In the genomic region with DNA sequence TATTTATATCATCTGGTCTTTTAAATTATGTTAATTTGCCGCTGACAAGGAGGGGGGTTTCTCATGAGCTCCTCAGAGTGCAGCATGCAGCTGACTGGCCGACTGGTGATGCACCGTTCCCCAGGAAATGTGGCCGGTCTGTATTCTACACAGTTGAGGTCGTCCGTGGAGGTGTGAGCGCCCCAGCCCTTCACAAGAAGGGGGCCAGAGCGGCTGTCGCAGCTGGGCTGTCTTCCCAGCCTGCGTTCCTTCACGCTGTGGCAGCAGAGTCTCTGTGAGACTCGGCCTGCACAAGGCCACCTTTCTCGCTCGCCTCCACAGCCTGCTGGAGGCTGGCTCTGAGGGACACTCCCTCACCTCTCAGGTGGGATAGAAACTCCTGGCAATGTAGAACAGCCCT, we compare ENCODE assay signal across 25 cellular contexts.
"Had no signal": no experiment of that assay in that cellular context is flagged by ENCODE, and none has a peak within 500 bp of the region (broad histone marks: within the 10 kb centered on the region; RNA-seq: fewer than 3 reads in every experiment).

No MANE protein-coding gene starts in this region.

- H3K27me3 ChIP-seq: brain microvascular endothelial cell, cardiac muscle cell, Peyer's patch had no signal

- H3K27ac Mint-ChIP-seq: activated CD4-positive, alpha-beta memory T cell treated with anti-CD3 and anti-CD28 coated beads for 36 hours; activated CD4-positive, alpha-beta T cell treated with anti-CD3 and anti-CD28 coated beads, Interleukin-2, amount 10 ng/mL, durations not matched to agents 7 days and 5 days; activated naive CD4-positive, alpha-beta T cell treated with anti-CD3 and anti-CD28 coated beads, Interleukin-2, amount 10 ng/mL, durations not matched to agents 7 days and 5 days; activated naive CD8-positive, alpha-beta T cell treated with anti-CD3 and anti-CD28 coated beads for 36 hours; activated T-helper 17 cell treated with anti-CD3 and anti-CD28 coated beads, Interleukin-2, amount 50 U/mL, for 72 hours; T-cell had no signal

- H3K27ac ChIP-seq: brain microvascular endothelial cell, cardiac muscle cell, KMS-11, Peyer's patch, RWPE1, VCaP had no signal

- H3K9ac ChIP-seq: KMS-11 had no signal

- ATAC-seq: activated T-cell treated with anti-CD3 and anti-CD28 coated beads, Interleukin-2, amount 50 U/mL, for 4 hours; activated T-helper 17 cell treated with anti-CD3 and anti-CD28 coated beads, Interleukin-2, amount 50 U/mL, for 72 hours; T-cell had no signal

- H3K9me3 Mint-ChIP-seq: activated CD4-positive, alpha-beta memory T cell treated with anti-CD3 and anti-CD28 coated beads for 36 hours; activated T-cell treated with anti-CD3 and anti-CD28 coated beads, Interleukin-2, amount 50 U/mL, for 4 hours; activated T-helper 17 cell treated with anti-CD3 and anti-CD28 coated beads, Interleukin-2, amount 50 U/mL, for 72 hours; T-cell had no signal

- H3K9me3 ChIP-seq: Peyer's patch had no signal

- DNase-seq: activated CD4-positive, alpha-beta memory T cell treated with anti-CD3 and anti-CD28 coated beads for 36 hours; activated CD4-positive, alpha-beta T cell treated with anti-CD3 and anti-CD28 coated beads, Interleukin-2, amount 10 ng/mL, durations not matched to agents 7 days and 5 days; activated CD4-positive, CD25-positive, alpha-beta regulatory T cell; activated CD8-positive, alpha-beta memory T cell treated with anti-CD3 and anti-CD28 coated beads for 24 hours; activated gamma-delta T cell; activated naive CD4-positive, alpha-beta T cell treated with anti-CD3 and anti-CD28 coated beads, Interleukin-2, amount 10 ng/mL, durations not matched to agents 7 days and 5 days; activated naive CD8-positive, alpha-beta T cell treated with anti-CD3 and anti-CD28 coated beads for 36 hours; activated T-cell treated with anti-CD3 and anti-CD28 coated beads, Interleukin-2, amount 50 U/mL, for 4 hours; brain microvascular endothelial cell; MV-4-11; NCI-H1092 treated with DMSO at 0.1 percent for 48 hours; NCI-H1436; NCI-H1694 treated with DMSO at 0.1 percent for 48 hours; NCI-H2029 treated with DMSO at 0.1 percent for 48 hours; NCI-H510A treated with DMSO at 0.1 percent for 48 hours; NCI-H69; NK-92 treated with Interleukin-12 subunit alpha and Interleukin-12 subunit beta, amount 100 ng/mL, for 24 hours; Peyer's patch; SHP77 had no signal

- H3K27me3 Mint-ChIP-seq: activated CD4-positive, alpha-beta memory T cell treated with anti-CD3 and anti-CD28 coated beads for 36 hours; activated CD4-positive, alpha-beta T cell treated with anti-CD3 and anti-CD28 coated beads, Interleukin-2, amount 10 ng/mL, durations not matched to agents 7 days and 5 days; activated naive CD4-positive, alpha-beta T cell treated with anti-CD3 and anti-CD28 coated beads, Interleukin-2, amount 10 ng/mL, durations not matched to agents 7 days and 5 days; activated naive CD8-positive, alpha-beta T cell treated with anti-CD3 and anti-CD28 coated beads for 36 hours; activated T-helper 17 cell treated with anti-CD3 and anti-CD28 coated beads, Interleukin-2, amount 50 U/mL, for 72 hours; T-cell had no signal

- H3K4me3 Mint-ChIP-seq: activated CD4-positive, alpha-beta memory T cell treated with anti-CD3 and anti-CD28 coated beads for 36 hours; activated CD4-positive, alpha-beta T cell treated with anti-CD3 and anti-CD28 coated beads, Interleukin-2, amount 10 ng/mL, durations not matched to agents 7 days and 5 days; activated naive CD4-positive, alpha-beta T cell treated with anti-CD3 and anti-CD28 coated beads, Interleukin-2, amount 10 ng/mL, durations not matched to agents 7 days and 5 days; activated naive CD8-positive, alpha-beta T cell treated with anti-CD3 and anti-CD28 coated beads for 36 hours; activated T-cell treated with anti-CD3 and anti-CD28 coated beads, Interleukin-2, amount 50 U/mL, for 4 hours; activated T-helper 17 cell treated with anti-CD3 and anti-CD28 coated beads, Interleukin-2, amount 50 U/mL, for 72 hours had no signal

- H3K4me3 ChIP-seq: cardiac muscle cell, Peyer's patch had no signal

- H3K4me1 ChIP-seq: Peyer's patch had no signal

- H3K4me2 ChIP-seq: KMS-11 had no signal
